Comparison of ENCODE assay signal across 8 cellular contexts in the genomic region with DNA sequence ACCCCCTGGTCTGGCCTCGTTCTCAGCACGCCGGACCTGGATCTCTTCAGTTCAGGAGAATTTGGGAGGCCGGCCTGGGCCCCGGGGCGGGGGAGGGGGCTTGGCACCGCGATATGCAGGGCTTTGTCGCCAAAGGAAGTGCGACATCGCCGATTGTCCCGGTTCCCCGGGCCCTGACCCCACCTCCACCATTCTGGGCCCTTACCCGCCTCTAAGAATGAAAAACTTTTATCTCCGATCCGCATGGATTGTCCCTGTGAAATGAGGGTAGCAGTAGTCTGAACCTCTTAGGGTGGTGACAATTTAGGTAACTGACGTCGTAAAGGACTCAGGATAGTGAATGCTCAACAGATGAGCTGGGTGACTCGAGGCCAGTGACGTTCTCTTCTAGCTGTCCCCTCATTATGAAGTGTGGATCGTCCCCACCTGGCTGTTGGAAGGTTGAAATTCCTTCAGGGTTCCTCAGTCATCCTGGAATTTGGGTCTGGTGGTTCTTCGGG. TPM values are rescaled to one million over a fixed set of nuclear protein-coding genes. Genes with fewer than 3 reads are reported as not detected.
DNase-seq lines count a peak whose midpoint lies in the region; ATAC-seq and TF ChIP-seq lines count a peak whose summit lies in the region.

No MANE protein-coding gene starts in this region.

- peaks cover 37% of the 10 kb centered on the region for H3K4me1 ChIP-seq in adipocyte (ENCODE audit: control insufficient read depth, insufficient read depth, low read length)
- peaks cover 0 to 57% (median 24%) of the 10 kb centered on the region in 4 donors for H3K4me1 ChIP-seq in tibial nerve

- H3K9me3 ChIP-seq in adipocyte (ENCODE audit: control insufficient read depth, low read length) = no peaks in the 10 kb centered on the region
- no peaks in the 10 kb centered on the region for H3K9me3 ChIP-seq in tibial nerve

- no peaks in the 10 kb centered on the region for H3K9me3 Mint-ChIP-seq in activated T-cell treated with anti-CD3 and anti-CD28 coated beads, Interleukin-2, amount 50 U/mL, for 72 hours

- TF ChIP-seq EP300 in tibial nerve (IDR thresholded peaks at IDR 0.05) = no peak

- TF ChIP-seq CTCF in lower leg skin (IDR thresholded peaks at IDR 0.05) = no peak
- no peak for TF ChIP-seq CTCF in tibial nerve (IDR thresholded peaks at IDR 0.05)

- intact Hi-C loops in lower leg skin (cut with DNase I; ENCODE audit: low total_unique reads) = no loop called here

- H3K27ac Mint-ChIP-seq in activated T-cell treated with anti-CD3 and anti-CD28 coated beads, Interleukin-2, amount 50 U/mL, for 72 hours = peak overlapping the region; percentile 96

- H3K27me3 Mint-ChIP-seq in activated T-cell treated with anti-CD3 and anti-CD28 coated beads, Interleukin-2, amount 50 U/mL, for 72 hours (ENCODE audit: low read depth) = no peaks in the 10 kb centered on the region

- peaks cover 16% of the 10 kb centered on the region for H3K36me3 ChIP-seq in adipocyte (ENCODE audit: control insufficient read depth, insufficient read depth, low read length, severe bottlenecking)
- H3K36me3 ChIP-seq in tibial nerve = peaks cover 0 to 30% (median 0%) of the 10 kb centered on the region in 3 donors

- H3K4me3 Mint-ChIP-seq in activated T-cell treated with anti-CD3 and anti-CD28 coated beads, Interleukin-2, amount 50 U/mL, for 72 hours = peak overlapping the region; percentile 86 to 93

- H3K27me3 ChIP-seq in adipocyte (replicated peaks; ENCODE audit: control insufficient read depth, insufficient read depth, low read length) (no peaks in the 10 kb centered on the region), tibial nerve (no peaks in the 10 kb centered on the region)

- peak overlapping the region; percentile 43 to 92 (median 89) for H3K27ac ChIP-seq in tibial nerve

- peak in 1 of 2 donors; percentile 49 for DNase-seq in activated T-cell treated with anti-CD3 and anti-CD28 coated beads, Interleukin-2, amount 50 U/mL, for 72 hours
- DNase-seq in activated T-cell treated with anti-CD3 and anti-CD28 coated beads, Interleukin-2, amount 50 U/mL, for 48 hours = no peak
- DNase-seq in adipocyte (ENCODE audit: low read depth) (peak; percentile 35), lower leg skin (ENCODE audit: low spot score in 2 of 2) (no peak), tibial nerve (ENCODE audit: low spot score in 2 of 2) (no peak), H4 (ENCODE audit: low spot score) (no peak)

- TF ChIP-seq POLR2A in lower leg skin (IDR thresholded peaks at IDR 0.05) = no peak
- TF ChIP-seq POLR2A in tibial nerve (IDR thresholded peaks at IDR 0.05) = no peak

- H3K4me1 Mint-ChIP-seq in activated T-cell treated with anti-CD3 and anti-CD28 coated beads, Interleukin-2, amount 50 U/mL, for 72 hours (ENCODE audit: low read depth) = peaks cover 48% of the 10 kb centered on the region

- WGBS in lower leg skin, 2 donors = 5 to 8% methylated on average over 15 to 23 of the region's 23 CpGs
- WGBS in tibial nerve, 2 donors = 6 to 8% methylated on average over 14 to 23 of the region's 23 CpGs

- H3K4me3 ChIP-seq in adipocyte (ENCODE audit: low read length) = peak overlapping the region; percentile 98
- peak overlapping the region; percentile 97 for H3K4me3 ChIP-seq in lower leg skin (ENCODE audit: low read depth, poor library complexity, severe bottlenecking)
- peak overlapping the region; percentile 67 to 91 (median 79) for H3K4me3 ChIP-seq in tibial nerve

- peak overlapping the region; percentile 97 for H3K9ac ChIP-seq in adipocyte (ENCODE audit: low read length)

- H3K36me3 Mint-ChIP-seq in activated T-cell treated with anti-CD3 and anti-CD28 coated beads, Interleukin-2, amount 50 U/mL, for 72 hours (ENCODE audit: insufficient read depth in 2 of 2) = peaks cover 0 to 1% of the 10 kb centered on the region in 2 donors

- no peak for ATAC-seq in activated T-cell treated with anti-CD3 and anti-CD28 coated beads, Interleukin-2, amount 50 U/mL, for 72 hours (replicated peaks in 1 of 2)
- ATAC-seq in HG02884 (IDR thresholded peaks at IDR 0.05; ENCODE audit: unreplicated experiment) = no peak
- no peak for ATAC-seq in activated CD4-positive, CD25-positive, alpha-beta regulatory T cell treated with anti-CD3 and anti-CD28 coated beads, Interleukin-2, amount 50 U/mL, for 24 hours

RNA-seq across cellular contexts. Expression of a gene that starts 0.6 kb away (rescaled TPM):
- total RNA-seq in activated T-cell treated with anti-CD3 and anti-CD28 coated beads, Interleukin-2, amount 50 U/mL, for 72 hours = 10 to 100 TPM; 29.6 to 40.2 TPM
- total RNA-seq in lower leg skin (10 to 100 TPM; 16.4 to 30.7 (median 26.3) TPM), tibial nerve (10 to 100 TPM in 1 of 4 donors, 1 to 10 TPM in 3; 5.7 to 14.7 (median 7.8) TPM)
- 20.0 and 34.3 TPM in 2 replicates for total RNA-seq in H4 (2014; rRNA removed; shearing (Covaris generic))

RNA-seq across cellular contexts. Expression of a gene that starts 4.3 kb away (rescaled TPM):
- 10 to 100 TPM; 75.0 to 75.8 TPM for total RNA-seq in activated T-cell treated with anti-CD3 and anti-CD28 coated beads, Interleukin-2, amount 50 U/mL, for 72 hours
- total RNA-seq in lower leg skin (100 to 1,000 TPM in 3 of 4 donors, 10 to 100 TPM in 1; 88.4 to 228 (median 131) TPM), tibial nerve (100 to 1,000 TPM; 143 to 187 (median 175) TPM)
- 48.0 and 76.2 TPM in 2 replicates for total RNA-seq in H4 (2014; rRNA removed; shearing (Covaris generic))

RNA-seq across cellular contexts. Expression of a gene that starts 6.8 kb away (rescaled TPM):
- total RNA-seq in activated T-cell treated with anti-CD3 and anti-CD28 coated beads, Interleukin-2, amount 50 U/mL, for 72 hours = 10 to 100 TPM; 16.1 to 16.6 TPM
- total RNA-seq in lower leg skin (10 to 100 TPM; 20.2 to 34.9 (median 27.7) TPM), tibial nerve (10 to 100 TPM; 15.7 to 22.9 (median 19.9) TPM)
- total RNA-seq in H4 (2014; rRNA removed; shearing (Covaris generic)) = 3.5 and 7.5 TPM in 2 replicates

RNA-seq across cellular contexts. Expression of a gene that starts 24.6 kb away (rescaled TPM):
- 10 to 100 TPM; 11.1 to 13.7 TPM for total RNA-seq in activated T-cell treated with anti-CD3 and anti-CD28 coated beads, Interleukin-2, amount 50 U/mL, for 72 hours
- 10 to 100 TPM; 31.1 to 56.8 (median 46.9) TPM for total RNA-seq in lower leg skin
- 10 to 100 TPM; 10.7 to 23.1 (median 13.3) TPM for total RNA-seq in tibial nerve
- 1.4 and 3.2 TPM in 2 replicates for total RNA-seq in H4 (2014; rRNA removed; shearing (Covaris generic))

RNA-seq across cellular contexts. Expression of a gene that starts 27.3 kb away (rescaled TPM):
- 10 to 100 TPM; 26.0 to 39.1 TPM for total RNA-seq in activated T-cell treated with anti-CD3 and anti-CD28 coated beads, Interleukin-2, amount 50 U/mL, for 72 hours
- total RNA-seq in lower leg skin (10 to 100 TPM; 30.6 to 36.8 (median 35.0) TPM), tibial nerve (10 to 100 TPM; 15.9 to 59.4 (median 28.8) TPM)
- 10.2 and 21.7 TPM in 2 replicates for total RNA-seq in H4 (2014; rRNA removed; shearing (Covaris generic))
